ENCODE assay signal across 8 cellular contexts in genomic region chr20:35954907-35955251, GRCh38. TPM values are rescaled to one million over a fixed set of nuclear protein-coding genes. Genes with fewer than 3 reads are reported as not detected.
DNase-seq lines count a peak whose midpoint lies in the region; ATAC-seq and TF ChIP-seq lines count a peak whose summit lies in the region.

No MANE protein-coding gene starts in this region.

- DNase-seq in A673 (ENCODE audit: low spot score) = peak; percentile 35
- DNase-seq in GM06990 (ENCODE audit: extremely low read depth, insufficient read length) = no peak
- DNase-seq in mammary epithelial cell = no peak
- DNase-seq in left lung = no peak
- no peak for DNase-seq in testis
- DNase-seq in T1000 (lab: John Stamatoyannopoulos, UW) = no peak

- H3K36me3 ChIP-seq in A673 (ENCODE audit: insufficient read depth, low read length, poor library complexity, severe bottlenecking) (no peaks in the 10 kb centered on the region), GM06990 (ENCODE audit: control insufficient read depth, insufficient read depth, low read length) (no peaks in the 10 kb centered on the region; the same call in 1 of the 2 replicates), OCI-LY1 (ENCODE audit: insufficient read depth, low read length) (peaks cover 6% of the 10 kb centered on the region; the same call in 1 of the 2 replicates), mammary epithelial cell (ENCODE audit: insufficient read depth, low read length) (no peaks in the 10 kb centered on the region), left lung (no peaks in the 10 kb centered on the region), testis (ENCODE audit: low read depth, missing control alignments) (no peaks in the 10 kb centered on the region)

- no peaks in the 10 kb centered on the region for H3K27me3 ChIP-seq in A673 (replicated peaks; ENCODE audit: insufficient read depth, low read depth, low read length, poor library complexity)
- no peaks in the 10 kb centered on the region for H3K27me3 ChIP-seq in GM06990 (replicated peaks; ENCODE audit: control insufficient read depth, insufficient read depth, low read length)
- no peaks in the 10 kb centered on the region; the same call in 1 of the 2 replicates for H3K27me3 ChIP-seq in OCI-LY1 (ENCODE audit: insufficient read depth, low read length)
- no peaks in the 10 kb centered on the region for H3K27me3 ChIP-seq in mammary epithelial cell (ENCODE audit: insufficient read depth, low read length)
- H3K27me3 ChIP-seq in left lung = no peaks in the 10 kb centered on the region
- H3K27me3 ChIP-seq in testis = no peaks in the 10 kb centered on the region

- in situ Hi-C loops in mammary epithelial cell (cut with MboI; ENCODE audit: low sequenced_read_pairs in 2 of 2) = no loop called here

- H3K27ac ChIP-seq in A673 (ENCODE audit: low read depth, low read length, poor library complexity, severe bottlenecking) (peak overlapping the region; percentile 97), OCI-LY1 (ENCODE audit: low read depth, low read length, poor library complexity, severe bottlenecking) (peak overlapping the region; percentile 70), mammary epithelial cell (ENCODE audit: insufficient read depth, low read depth, low read length) (peak overlapping the region; percentile 96), left lung (peak overlapping the region; percentile 95 to 99), testis (peak overlapping the region; percentile 95)

- no peak overlapping the region for H2AFZ ChIP-seq in OCI-LY1 (ENCODE audit: low read length)
- peak overlapping the region; percentile 97 for H2AFZ ChIP-seq in mammary epithelial cell (ENCODE audit: low read depth, low read length)

- CTCF ChIA-PET in A673 (lab: Charles Lee) = interaction anchor here (0.6 to 1.3 kb wide), 4 partner anchors 36 to 1033 kb away, joined by 4 to 7 read pairs (median 4); no protein-coding TSS in a partner anchor
- CTCF ChIA-PET in mammary epithelial cell (lab: Charles Lee; ENCODE audit: low non-redundant PET) = interaction anchor here (0.6 to 1.7 kb wide), 6 partner anchors 13 to 212 kb away, joined by 3 to 22 read pairs (median 5); partner anchors contain the start of genes CNBD2 and PHF20

- TF ChIP-seq POLR2A in testis (IDR thresholded peaks at IDR 0.05) = no peak

- H3K4me3 ChIP-seq in A673 (ENCODE audit: low read depth, low read length, poor library complexity, severe bottlenecking) (peak overlapping the region; percentile 91), GM06990 (replicated peaks; ENCODE audit: low read depth, low read length) (peak overlapping the region; percentile 64), OCI-LY1 (ENCODE audit: low read depth, low read length, poor library complexity, severe bottlenecking) (peak overlapping the region; percentile 94), mammary epithelial cell (replicated peaks in 1 of 3; ENCODE audit: insufficient read depth in 1 of 3, low read depth in 2 of 3, low read length in 3 of 3) (peak overlapping the region; percentile 49 to 61 (median 58)), left lung (peak overlapping the region; percentile 79 to 85), testis (peak overlapping the region; percentile 96 to 97)

- ATAC-seq in left lung (peak; percentile 4), HG03108 (IDR thresholded peaks at IDR 0.05; ENCODE audit: unreplicated experiment) (no peak)

- no peak for TF ChIP-seq CTCF in A673 (conservative IDR thresholded peaks at IDR 0.05; ENCODE audit: low read depth, low read length)
- no peak for TF ChIP-seq CTCF in GM06990 (IDR thresholded peaks at IDR 0.05; ENCODE audit: insufficient read depth, low read length, poor library complexity, severe bottlenecking)
- no peak for TF ChIP-seq CTCF in OCI-LY1 (IDR thresholded peaks at IDR 0.05; ENCODE audit: low read length)
- TF ChIP-seq CTCF in mammary epithelial cell (conservative IDR thresholded peaks at IDR 0.05 in 1 of 2, IDR thresholded peaks at IDR 0.05 in 1 of 2; ENCODE audit: extremely low read depth in 1 of 2, insufficient read depth in 1 of 2, low read depth in 1 of 2, low read length in 2 of 2) = no peak
- TF ChIP-seq CTCF in left lung (IDR thresholded peaks at IDR 0.05) = no peak
- no peak for TF ChIP-seq CTCF in testis (IDR thresholded peaks at IDR 0.05)

- H3K4me1 ChIP-seq in A673 (ENCODE audit: insufficient read depth, low read length, poor library complexity, severe bottlenecking) (peaks cover 9% of the 10 kb centered on the region), OCI-LY1 (ENCODE audit: insufficient read depth, low read length, severe bottlenecking) (peaks cover 22% of the 10 kb centered on the region), mammary epithelial cell (ENCODE audit: insufficient read depth, low read length) (peaks cover 14% of the 10 kb centered on the region), left lung (peaks cover 12 to 25% of the 10 kb centered on the region in 2 donors), testis (peaks cover 19% of the 10 kb centered on the region)

- H3K9me2 ChIP-seq in OCI-LY1 (ENCODE audit: low read depth, low read length) = no peaks in the 10 kb centered on the region

- WGBS in mammary epithelial cell (ENCODE audit: low coverage, missing lambda C conversion rate) = 2% methylated on average over 16 of the region's 19 CpGs
- 2% methylated on average over 19 of the region's 19 CpGs for WGBS in testis, 2 donors

- dilution Hi-C loops in mammary epithelial cell (cut with HindIII; ENCODE audit: low sequenced_read_pairs) = no loop called here

- H3K79me2 ChIP-seq in OCI-LY1 (ENCODE audit: insufficient read depth, low read length) (peaks cover 13% of the 10 kb centered on the region), mammary epithelial cell (ENCODE audit: insufficient read depth, low read length) (peaks cover 23% of the 10 kb centered on the region)

- H3K4me2 ChIP-seq in OCI-LY1 (ENCODE audit: low read length) = peak overlapping the region; percentile 82
- H3K4me2 ChIP-seq in mammary epithelial cell (ENCODE audit: insufficient read depth, low read depth, low read length) = peak overlapping the region; percentile 94

- H3F3A ChIP-seq in OCI-LY1 (ENCODE audit: insufficient read depth, low read length) = no peaks in the 10 kb centered on the region

- H3K9me3 ChIP-seq in A673 (ENCODE audit: low read depth, low read length, poor library complexity, severe bottlenecking) (no peaks in the 10 kb centered on the region), OCI-LY1 (ENCODE audit: low read length) (peaks cover 3% of the 10 kb centered on the region; the same call in 1 of the 2 replicates), mammary epithelial cell (replicated peaks; ENCODE audit: insufficient read depth, low read length) (no peaks in the 10 kb centered on the region), left lung (no peaks in the 10 kb centered on the region), testis (no peaks in the 10 kb centered on the region)

- POLR2A ChIA-PET in A673 (lab: Charles Lee; ENCODE audit: low non-redundant PET) = interaction anchor here (0.6 kb wide), 1 partner anchor 213 kb away, joined by 3 read pairs; the partner anchor contains the start of gene RBM39

- peak overlapping the region; percentile 75 for H3K9ac ChIP-seq in OCI-LY1 (ENCODE audit: low read length)
- peak overlapping the region; percentile 67 for H3K9ac ChIP-seq in mammary epithelial cell (ENCODE audit: insufficient read depth, low read length)

- BruUV-seq in A673 (replicated peaks; lab: Mats Ljungman, UMichigan) (TSS peak; percentile 88), mammary epithelial cell (replicated peaks; lab: Mats Ljungman, UMichigan) (TSS peak; percentile 60)

- intact Hi-C loops in A673 (cut with micrococcal nuclease; ENCODE audit: unreplicated experiment) = no loop called here
- intact Hi-C loops in mammary epithelial cell (cut with micrococcal nuclease) = loop anchor here (1.0 to 5.0 kb wide), 3 partner anchors 183 to 338 kb away; partner anchors contain the start of genes CPNE1, RBM12 and SPAG4
- intact Hi-C loops in left lung (cut with DNase I) = no loop called here
- intact Hi-C loops in testis (cut with DNase I; ENCODE audit: low total_unique reads) = no loop called here

- H4K20me1 ChIP-seq in OCI-LY1 (ENCODE audit: insufficient read depth, low read length) (no peaks in the 10 kb centered on the region), mammary epithelial cell (ENCODE audit: insufficient read depth, low read length) (no peaks in the 10 kb centered on the region)

RNA-seq across cellular contexts. Expression of gene SCAND1, which starts 0.6 kb away (rescaled TPM):
- total RNA-seq in A673 (2021) (84.5 and 95.2 TPM in 2 replicates), mammary epithelial cell (10 to 100 TPM; 41.5 to 46.3 TPM), left lung (10 to 100 TPM; 58.1 to 62.1 TPM), testis (100 to 1,000 TPM; 120 to 136 TPM)
- polyA plus RNA-seq in mammary epithelial cell (17.4 TPM), testis (ENCODE audit: insufficient read depth, low read depth, low replicate concordance) (45.4 TPM)
- 2.1 TPM for polyA minus RNA-seq in mammary epithelial cell

RNA-seq across cellular contexts. Expression of gene CNBD2, which starts 13.5 kb away (rescaled TPM):
- 3.1 and 4.5 TPM in 2 replicates for total RNA-seq in A673 (2021)
- total RNA-seq in mammary epithelial cell = 1 to 10 TPM; 1.2 to 2.9 TPM
- 2.4 TPM for polyA plus RNA-seq in mammary epithelial cell
- polyA minus RNA-seq in mammary epithelial cell = 0.83 TPM
- 1 to 10 TPM; 3.3 to 3.6 TPM for total RNA-seq in left lung
- total RNA-seq in testis = 10 to 100 TPM; 19.7 to 28.3 TPM
- 46.6 TPM for polyA plus RNA-seq in testis (ENCODE audit: insufficient read depth, low read depth, low replicate concordance)
